In the genomic region with DNA sequence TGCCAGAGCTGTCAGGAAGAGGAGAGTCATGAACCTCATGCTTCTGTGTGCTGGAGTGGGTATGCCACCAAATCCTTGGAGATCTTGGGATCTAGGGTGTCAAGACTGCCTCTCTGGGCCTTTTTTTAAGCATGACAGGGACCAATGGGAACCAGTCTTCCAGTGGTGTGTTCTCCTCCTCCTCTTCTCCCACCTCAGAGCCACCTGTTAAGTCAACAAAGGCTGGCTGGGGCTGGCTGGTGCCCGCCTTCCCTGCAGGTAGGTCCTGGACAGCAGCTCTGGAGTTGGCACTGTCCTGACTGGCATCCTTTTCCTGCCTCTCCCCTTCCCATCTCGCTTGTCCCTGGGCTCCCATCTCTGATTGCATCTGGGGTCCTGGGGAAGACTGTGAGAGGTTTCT, we compare ENCODE assay signal across 10 cellular contexts. TPM values are rescaled to one million over a fixed set of nuclear protein-coding genes. Genes with fewer than 3 reads are reported as not detected.
"Had no signal": no experiment of that assay in that cellular context is flagged by ENCODE, and none has a peak within 500 bp of the region (broad histone marks: within the 10 kb centered on the region; RNA-seq: fewer than 3 reads in every experiment).

A gene with protein sequence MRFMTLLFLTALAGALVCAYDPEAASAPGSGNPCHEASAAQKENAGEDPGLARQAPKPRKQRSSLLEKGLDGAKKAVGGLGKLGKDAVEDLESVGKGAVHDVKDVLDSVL (minus strand): TSS at position 101 of the 400 bp plus-strand sequence. CDS start 62 bp downstream, at position 39.

- H3K4me3 ChIP-seq: GM23248, HAP-1 had no signal

- H2AFZ ChIP-seq: GM23248 had no signal

- DNase-seq: GM23248, GOT3, H7, HFFc6 had no signal

- H3K9me3 ChIP-seq: HAP-1 had no signal

- H3K4me1 ChIP-seq: HAP-1 had no signal

- H3K27ac ChIP-seq: GM23248, HL-60 had no signal

- H3K9ac ChIP-seq: GM23248 had no signal

- H3K36me3 ChIP-seq: HAP-1 had no signal

RNA-seq across cellular contexts. Expression of the gene that starts here (rescaled TPM):
- total RNA-seq: GM23248, H4, H7, HepG2, HFFc6, HT1080 had no signal
- polyA plus RNA-seq: GM23248, HepG2, IgD-negative memory B cell had no signal
